1 cellular context compared by ENCODE assay signal in genomic region chr1:93909146-93910050, GRCh38.
TF ChIP-seq lines count a peak whose summit lies in the region.

TSS of gene GCLM (minus strand) at chr1:93909430. CDS start at chr1:93909163, 267 bp downstream.

TF ChIP-seq in HEK293, 187 proteins besides CTCF, POLR2A, EP300 and RAD21 (continued from another document and continues in another):
- TF ChIP-seq PBX3 (CRISPR knock-in tag; IDR thresholded peaks at IDR 0.05) = no peak
- peak; percentile 79; the same call in 1 of the 2 replicates for TF ChIP-seq ZNF600 (tag by site-specific recombination; IDR thresholded peaks at IDR 0.05)
- no peak for TF ChIP-seq ZNF391 (tag by site-specific recombination; IDR thresholded peaks at IDR 0.05; ENCODE audit: borderline replicate concordance, low read depth)
- no peak for TF ChIP-seq ZNF449 (tag by site-specific recombination; IDR thresholded peaks at IDR 0.05)
- TF ChIP-seq ZNF548 (tag by site-specific recombination; IDR thresholded peaks at IDR 0.05) = no peak
- peak; percentile 56; the same call in 1 of the 2 replicates for TF ChIP-seq SP7 (tag by site-specific recombination; IDR thresholded peaks at IDR 0.05)
- peak; percentile 59 for TF ChIP-seq ZBTB48 (tag by site-specific recombination; IDR thresholded peaks at IDR 0.05)
- peak; percentile 37 for TF ChIP-seq PRDM10 (tag by site-specific recombination; IDR thresholded peaks at IDR 0.05)
- no peak for TF ChIP-seq ZNF530 (tag by site-specific recombination; IDR thresholded peaks at IDR 0.05; ENCODE audit: low read depth)
- no peak for TF ChIP-seq ZNF585B (tag by site-specific recombination; IDR thresholded peaks at IDR 0.05)
- TF ChIP-seq ZIC2 (tag by site-specific recombination; IDR thresholded peaks at IDR 0.05) = peak; percentile 65
- no peak for TF ChIP-seq ZFP41 (tag by site-specific recombination; IDR thresholded peaks at IDR 0.05; ENCODE audit: borderline replicate concordance)
- TF ChIP-seq OVOL3 (tag by site-specific recombination; IDR thresholded peaks at IDR 0.05) = no peak
- TF ChIP-seq ZNF704 (tag by site-specific recombination; IDR thresholded peaks at IDR 0.05) = no peak
- peak; percentile 75 for TF ChIP-seq SP3 (tag by site-specific recombination; IDR thresholded peaks at IDR 0.05)
- no peak for TF ChIP-seq ZNF280D (tag by site-specific recombination; IDR thresholded peaks at IDR 0.05)
- TF ChIP-seq INSM2 (tag by site-specific recombination; IDR thresholded peaks at IDR 0.05) = no peak
- TF ChIP-seq ZNF664 (tag by site-specific recombination; IDR thresholded peaks at IDR 0.05) = no peak
- no peak for TF ChIP-seq ZNF677 (tag by site-specific recombination; IDR thresholded peaks at IDR 0.05)
- TF ChIP-seq ZNF175 (tag by site-specific recombination; IDR thresholded peaks at IDR 0.05) = no peak
- no peak for TF ChIP-seq ZNF514 (tag by site-specific recombination; IDR thresholded peaks at IDR 0.05)
- TF ChIP-seq ZNF692 (tag by site-specific recombination; IDR thresholded peaks at IDR 0.05) = peak; percentile 40
- TF ChIP-seq ZNF138 (tag by site-specific recombination; IDR thresholded peaks at IDR 0.05; ENCODE audit: borderline replicate concordance) = no peak
- TF ChIP-seq ZBTB1 (tag by site-specific recombination; IDR thresholded peaks at IDR 0.05) = no peak
- TF ChIP-seq ZNF629 (tag by site-specific recombination; IDR thresholded peaks at IDR 0.05) = peak; percentile 61; the same call in 1 of the 2 replicates
- TF ChIP-seq GLI4 (tag by site-specific recombination; IDR thresholded peaks at IDR 0.05) = no peak
- TF ChIP-seq MZF1 (tag by site-specific recombination; IDR thresholded peaks at IDR 0.05; ENCODE audit: borderline replicate concordance) = no peak
- no peak for TF ChIP-seq ZNF354C (tag by site-specific recombination; IDR thresholded peaks at IDR 0.05; ENCODE audit: borderline replicate concordance, low read depth)
- TF ChIP-seq ZNF148 (tag by site-specific recombination; IDR thresholded peaks at IDR 0.05; ENCODE audit: borderline replicate concordance) = no peak
- no peak for TF ChIP-seq ZNF518A (tag by site-specific recombination; conservative IDR thresholded peaks at IDR 0.05; ENCODE audit: low read depth)
- TF ChIP-seq WT1 (tag by site-specific recombination; IDR thresholded peaks at IDR 0.05) = no peak; the same call in 1 of the 2 replicates
- TF ChIP-seq SCRT1 (tag by site-specific recombination; IDR thresholded peaks at IDR 0.05; ENCODE audit: borderline replicate concordance) = no peak
